In genomic region chr1:181587870-181588438, GRCh38 we compare ENCODE assay signal across 16 cellular contexts.
A peak's percentile ranks its signal among the peaks of the same experiment; 100 is the strongest.
DNase-seq lines count a peak whose midpoint lies in the region; ATAC-seq and TF ChIP-seq lines count a peak whose summit lies in the region.
"Had no signal": no experiment of that assay in that cellular context is flagged by ENCODE, and none has a peak within 500 bp of the region (broad histone marks: within the 10 kb centered on the region; RNA-seq: fewer than 3 reads in every experiment).

No MANE protein-coding gene starts in this region.

- peak in 1 of 3 experiments; percentile 10 for TF ChIP-seq CTCF in testis (IDR thresholded peaks at IDR 0.05)

- 64 to 65% methylated on average over 10 of the region's 10 CpGs for WGBS in testis, 2 donors

- no peaks in the 10 kb centered on the region for H3K27me3 ChIP-seq in testis
- H3K27me3 ChIP-seq: vagina had no signal

- ATAC-seq in activated CD4-positive, alpha-beta T cell treated with anti-CD3 and anti-CD28 coated beads for 36 hours: no peak
- ATAC-seq in HG02885 (IDR thresholded peaks at IDR 0.05; ENCODE audit: poor library complexity, unreplicated experiment) (no peak), GM19324 (IDR thresholded peaks at IDR 0.05; ENCODE audit: low FRiP score, unreplicated experiment) (no peak)

- peaks cover 7% of the 10 kb centered on the region for H3K27me3 Mint-ChIP-seq in activated CD4-positive, alpha-beta T cell treated with anti-CD3 and anti-CD28 coated beads for 36 hours

- H3K36me3 ChIP-seq in testis (ENCODE audit: low read depth, missing control alignments): no peaks in the 10 kb centered on the region
- H3K36me3 ChIP-seq: cardiac muscle cell, vagina had no signal

- intact Hi-C loops in activated CD4-positive, alpha-beta T cell treated with anti-CD3 and anti-CD28 coated beads for 36 hours (cut with DNase I, micrococcal nuclease): no loop called here
- intact Hi-C loops in testis (cut with DNase I; ENCODE audit: low total_unique reads): no loop called here

- no peaks in the 10 kb centered on the region for H3K4me1 ChIP-seq in testis
- H3K4me1 ChIP-seq: parathyroid adenoma, vagina had no signal

- H3K27ac ChIP-seq in testis: no peak overlapping the region
- H3K27ac ChIP-seq: cardiac muscle cell, epithelial cell of prostate, parathyroid adenoma, vagina had no signal

- DNase-seq in activated CD4-positive, alpha-beta T cell treated with anti-CD3 and anti-CD28 coated beads for 48 hours: peak; percentile 7
- no peak for DNase-seq in activated CD4-positive, alpha-beta T cell treated with anti-CD3 and anti-CD28 coated beads for 36 hours
- DNase-seq in HuH-7 (ENCODE audit: low spot score) (peak; percentile 17), ecto neural progenitor cell (ENCODE audit: low spot score) (peak; percentile 52), testis (peak; percentile 47), UCSD-AML1 (lab: John Stamatoyannopoulos, UW; ENCODE audit: unreplicated experiment) (no peak)
- DNase-seq: activated naive CD4-positive, alpha-beta T cell treated with anti-CD3 and anti-CD28 coated beads, Interleukin-2, amount 50 U/mL, for 16 hours; GDM1; NCI-H187 treated with DMSO at 0.1 percent for 48 hours; stimulated activated CD8-positive, alpha-beta memory T cell treated with anti-CD3 and anti-CD28 coated beads, Interleukin-4, amount 100 ng/mL, for 48 hours had no signal

- no peak overlapping the region for H3K4me3 ChIP-seq in testis
- H3K4me3 ChIP-seq: cardiac muscle cell, vagina had no signal

- TF ChIP-seq POLR2A in testis (IDR thresholded peaks at IDR 0.05): no peak

- no peak overlapping the region for H3K4me3 Mint-ChIP-seq in activated CD4-positive, alpha-beta T cell treated with anti-CD3 and anti-CD28 coated beads for 36 hours

- POLR2A ChIA-PET in activated CD4-positive, alpha-beta T cell treated with anti-CD3 and anti-CD28 coated beads for 36 hours (lab: Charles Lee): no interaction called here

- no peaks in the 10 kb centered on the region for H3K9me3 ChIP-seq in testis
- H3K9me3 ChIP-seq: vagina had no signal

- H3K27ac Mint-ChIP-seq in activated CD4-positive, alpha-beta T cell treated with anti-CD3 and anti-CD28 coated beads for 36 hours: no peak overlapping the region

- H3K9me3 Mint-ChIP-seq in activated CD4-positive, alpha-beta T cell treated with anti-CD3 and anti-CD28 coated beads for 36 hours (ENCODE audit: low read depth): no peaks in the 10 kb centered on the region

- no peaks in the 10 kb centered on the region for H3K4me1 Mint-ChIP-seq in activated CD4-positive, alpha-beta T cell treated with anti-CD3 and anti-CD28 coated beads for 36 hours

- CTCF ChIA-PET in activated CD4-positive, alpha-beta T cell treated with anti-CD3 and anti-CD28 coated beads for 36 hours (lab: Charles Lee): no interaction called here

- no peaks in the 10 kb centered on the region for H3K36me3 Mint-ChIP-seq in activated CD4-positive, alpha-beta T cell treated with anti-CD3 and anti-CD28 coated beads for 36 hours (ENCODE audit: low read depth)

Comparison
In these comparisons a context has a peak if more than half of its experiments do, and no peak if none do; other contexts are left out.
1. DNase-seq: peak in activated CD4-positive, alpha-beta T cell treated with anti-CD3 and anti-CD28 coated beads for 48 hours (single experiment), HuH-7 (single experiment), ecto neural progenitor cell (single experiment) and testis (single experiment); none in activated CD4-positive, alpha-beta T cell treated with anti-CD3 and anti-CD28 coated beads for 36 hours (single experiment) and UCSD-AML1 (single experiment).